19 cellular contexts compared by ENCODE assay signal in genomic region chr6:43434001-43434400, GRCh38. TPM values are rescaled to one million over a fixed set of nuclear protein-coding genes. Genes with fewer than 3 reads are reported as not detected.
"Had no signal": no experiment of that assay in that cellular context is flagged by ENCODE, and none has a peak within 500 bp of the region (broad histone marks: within the 10 kb centered on the region; RNA-seq: fewer than 3 reads in every experiment).

No MANE protein-coding gene starts in this region.

- H3K4me3 ChIP-seq: SK-N-MC, stomach had no signal

- ATAC-seq: natural killer cell treated with Interleukin-12 subunit alpha and Interleukin-12 subunit beta and Interleukin-15 and Interleukin-18, amount 100 ng/mL, for 72 hours had no signal

- H3K27ac ChIP-seq: SK-N-MC, stomach had no signal

- H3K9me3 Mint-ChIP-seq: activated B cell treated with CpG ODN at 0.5 μM for 24 hours; activated CD4-positive, alpha-beta memory T cell treated with anti-CD3 and anti-CD28 coated beads for 36 hours; activated T-helper 1 cell treated with anti-CD3 and anti-CD28 coated beads, Interleukin-12 subunit alpha, Interleukin-12 subunit beta, Interleukin-2, Interleukin-4 antibody, amounts not matched to agents 30 ng/mL and 10 ng/mL and 1 ng/mL, durations not matched to agents 14 hours and 24 hours and 36 hours; natural killer cell treated with Interleukin-12 subunit alpha and Interleukin-12 subunit beta and Interleukin-15 and Interleukin-18, amount 100 ng/mL, for 72 hours; T-helper 2 cell treated with Interferon-gamma antibody and Interleukin-4, amounts not matched to agents 5 μg/mL and 100 μg/mL, for 36 hours; type B pancreatic cell had no signal

- H3K27ac Mint-ChIP-seq: activated B cell treated with CpG ODN at 0.5 μM for 24 hours; activated CD4-positive, alpha-beta memory T cell treated with anti-CD3 and anti-CD28 coated beads for 36 hours; activated naive CD8-positive, alpha-beta T cell; activated T-helper 1 cell treated with anti-CD3 and anti-CD28 coated beads, Interleukin-12 subunit alpha, Interleukin-12 subunit beta, Interleukin-2, Interleukin-4 antibody, amounts not matched to agents 30 ng/mL and 10 ng/mL and 1 ng/mL, durations not matched to agents 14 hours and 24 hours and 36 hours; natural killer cell treated with Interleukin-12 subunit alpha and Interleukin-12 subunit beta and Interleukin-15 and Interleukin-18, amount 100 ng/mL, for 72 hours; T-helper 2 cell treated with Interferon-gamma antibody and Interleukin-4, amounts not matched to agents 5 μg/mL and 100 μg/mL, for 36 hours; type B pancreatic cell had no signal

- H3K4me3 Mint-ChIP-seq: activated B cell treated with CpG ODN at 0.5 μM for 24 hours; activated CD4-positive, alpha-beta memory T cell treated with anti-CD3 and anti-CD28 coated beads for 36 hours; activated naive CD8-positive, alpha-beta T cell; activated T-helper 1 cell treated with anti-CD3 and anti-CD28 coated beads, Interleukin-12 subunit alpha, Interleukin-12 subunit beta, Interleukin-2, Interleukin-4 antibody, amounts not matched to agents 30 ng/mL and 10 ng/mL and 1 ng/mL, durations not matched to agents 14 hours and 24 hours and 36 hours; natural killer cell treated with Interleukin-12 subunit alpha and Interleukin-12 subunit beta and Interleukin-15 and Interleukin-18, amount 100 ng/mL, for 72 hours; T-helper 2 cell treated with Interferon-gamma antibody and Interleukin-4, amounts not matched to agents 5 μg/mL and 100 μg/mL, for 36 hours; type B pancreatic cell had no signal

- H3K27me3 ChIP-seq: stomach had no signal

- H3K27me3 Mint-ChIP-seq: activated B cell treated with CpG ODN at 0.5 μM for 24 hours; activated CD4-positive, alpha-beta memory T cell treated with anti-CD3 and anti-CD28 coated beads for 36 hours; activated naive CD8-positive, alpha-beta T cell; natural killer cell treated with Interleukin-12 subunit alpha and Interleukin-12 subunit beta and Interleukin-15 and Interleukin-18, amount 100 ng/mL, for 72 hours; type B pancreatic cell had no signal

- DNase-seq: activated B cell treated with CpG ODN at 0.5 μM for 24 hours; activated CD4-positive, alpha-beta memory T cell treated with anti-CD3 and anti-CD28 coated beads for 36 hours; activated CD4-positive, alpha-beta T cell treated with anti-CD3 and anti-CD28 coated beads for 4 hours; activated T-cell treated with anti-CD3 and anti-CD28 coated beads for 4 hours; dermis blood vessel endothelial cell; effector memory CD4-positive, alpha-beta T cell; nucleus accumbens; retina; stimulated activated CD4-positive, alpha-beta T cell treated with anti-CD3 and anti-CD28 coated beads, Interleukin-12 subunit alpha, Interleukin-12 subunit beta, amount 100 ng/mL, for 4 hours; stimulated activated CD4-positive, alpha-beta T cell treated with anti-CD3 and anti-CD28 coated beads, Interleukin-2, amount 100 ng/mL, for 24 hours; stomach had no signal

- H3K9me3 ChIP-seq: stomach had no signal

- H3K36me3 Mint-ChIP-seq: natural killer cell treated with Interleukin-12 subunit alpha and Interleukin-12 subunit beta and Interleukin-15 and Interleukin-18, amount 100 ng/mL, for 72 hours had no signal

RNA-seq across cellular contexts. Expression of gene DLK2, which starts 21.3 kb away (rescaled TPM):
- total RNA-seq: kidney epithelial cell, mesenteric fat pad had no signal
